1 cellular context compared by ENCODE assay signal in the genomic region with DNA sequence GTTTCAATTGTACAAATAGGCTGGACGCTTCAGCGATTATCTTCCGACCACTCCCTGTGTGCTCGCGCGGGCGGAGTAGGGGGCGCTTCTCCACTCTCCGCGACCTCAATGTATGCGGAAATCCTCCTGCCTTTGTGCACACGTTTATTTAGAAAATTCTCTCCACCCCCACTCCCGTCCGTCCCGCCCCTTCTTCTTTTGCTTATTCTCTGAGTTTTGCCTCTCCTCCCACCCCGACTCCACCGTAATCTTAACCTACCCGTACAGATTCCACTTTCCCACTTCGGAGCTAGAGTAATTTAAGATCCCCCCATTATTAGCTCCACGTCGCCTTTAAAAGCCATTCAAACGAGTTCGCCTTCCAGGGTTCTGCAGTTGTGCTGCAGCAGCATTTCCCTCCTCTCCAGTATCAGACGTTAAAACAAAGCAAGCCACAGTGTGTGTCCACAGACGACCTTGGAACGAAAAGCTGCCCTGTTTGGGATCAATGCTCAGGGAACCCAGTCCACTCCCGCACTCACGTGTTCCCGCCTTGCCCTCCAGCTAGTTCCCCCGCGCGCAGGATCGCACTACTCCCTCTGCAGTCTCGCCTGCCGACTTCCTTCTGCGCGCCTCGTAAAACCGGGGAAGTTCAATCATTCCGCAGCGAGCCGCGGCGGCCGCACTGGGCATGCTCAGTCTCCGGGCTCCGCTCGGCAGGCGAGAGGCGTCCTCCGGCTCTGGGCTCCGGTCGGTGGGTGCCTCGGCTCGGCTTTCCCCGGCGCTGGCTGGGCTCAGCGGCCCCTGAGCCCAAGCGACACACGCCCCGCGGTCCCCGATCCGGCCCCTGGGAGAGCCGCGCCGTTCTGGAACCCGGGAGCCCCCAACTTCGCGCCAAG.
TF ChIP-seq lines count a peak whose summit lies in the region.

A gene with protein sequence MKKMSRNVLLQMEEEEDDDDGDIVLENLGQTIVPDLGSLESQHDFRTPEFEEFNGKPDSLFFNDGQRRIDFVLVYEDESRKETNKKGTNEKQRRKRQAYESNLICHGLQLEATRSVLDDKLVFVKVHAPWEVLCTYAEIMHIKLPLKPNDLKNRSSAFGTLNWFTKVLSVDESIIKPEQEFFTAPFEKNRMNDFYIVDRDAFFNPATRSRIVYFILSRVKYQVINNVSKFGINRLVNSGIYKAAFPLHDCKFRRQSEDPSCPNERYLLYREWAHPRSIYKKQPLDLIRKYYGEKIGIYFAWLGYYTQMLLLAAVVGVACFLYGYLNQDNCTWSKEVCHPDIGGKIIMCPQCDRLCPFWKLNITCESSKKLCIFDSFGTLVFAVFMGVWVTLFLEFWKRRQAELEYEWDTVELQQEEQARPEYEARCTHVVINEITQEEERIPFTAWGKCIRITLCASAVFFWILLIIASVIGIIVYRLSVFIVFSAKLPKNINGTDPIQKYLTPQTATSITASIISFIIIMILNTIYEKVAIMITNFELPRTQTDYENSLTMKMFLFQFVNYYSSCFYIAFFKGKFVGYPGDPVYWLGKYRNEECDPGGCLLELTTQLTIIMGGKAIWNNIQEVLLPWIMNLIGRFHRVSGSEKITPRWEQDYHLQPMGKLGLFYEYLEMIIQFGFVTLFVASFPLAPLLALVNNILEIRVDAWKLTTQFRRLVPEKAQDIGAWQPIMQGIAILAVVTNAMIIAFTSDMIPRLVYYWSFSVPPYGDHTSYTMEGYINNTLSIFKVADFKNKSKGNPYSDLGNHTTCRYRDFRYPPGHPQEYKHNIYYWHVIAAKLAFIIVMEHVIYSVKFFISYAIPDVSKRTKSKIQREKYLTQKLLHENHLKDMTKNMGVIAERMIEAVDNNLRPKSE (plus strand): TSS at position 677 of the 878 bp plus-strand sequence. CDS start 227 bp downstream, outside the sequence.

TF ChIP-seq in K562, 482 proteins besides CTCF, POLR2A, EP300 and RAD21 (continued from another document and continues in another):
- TF ChIP-seq, protein P1, sequence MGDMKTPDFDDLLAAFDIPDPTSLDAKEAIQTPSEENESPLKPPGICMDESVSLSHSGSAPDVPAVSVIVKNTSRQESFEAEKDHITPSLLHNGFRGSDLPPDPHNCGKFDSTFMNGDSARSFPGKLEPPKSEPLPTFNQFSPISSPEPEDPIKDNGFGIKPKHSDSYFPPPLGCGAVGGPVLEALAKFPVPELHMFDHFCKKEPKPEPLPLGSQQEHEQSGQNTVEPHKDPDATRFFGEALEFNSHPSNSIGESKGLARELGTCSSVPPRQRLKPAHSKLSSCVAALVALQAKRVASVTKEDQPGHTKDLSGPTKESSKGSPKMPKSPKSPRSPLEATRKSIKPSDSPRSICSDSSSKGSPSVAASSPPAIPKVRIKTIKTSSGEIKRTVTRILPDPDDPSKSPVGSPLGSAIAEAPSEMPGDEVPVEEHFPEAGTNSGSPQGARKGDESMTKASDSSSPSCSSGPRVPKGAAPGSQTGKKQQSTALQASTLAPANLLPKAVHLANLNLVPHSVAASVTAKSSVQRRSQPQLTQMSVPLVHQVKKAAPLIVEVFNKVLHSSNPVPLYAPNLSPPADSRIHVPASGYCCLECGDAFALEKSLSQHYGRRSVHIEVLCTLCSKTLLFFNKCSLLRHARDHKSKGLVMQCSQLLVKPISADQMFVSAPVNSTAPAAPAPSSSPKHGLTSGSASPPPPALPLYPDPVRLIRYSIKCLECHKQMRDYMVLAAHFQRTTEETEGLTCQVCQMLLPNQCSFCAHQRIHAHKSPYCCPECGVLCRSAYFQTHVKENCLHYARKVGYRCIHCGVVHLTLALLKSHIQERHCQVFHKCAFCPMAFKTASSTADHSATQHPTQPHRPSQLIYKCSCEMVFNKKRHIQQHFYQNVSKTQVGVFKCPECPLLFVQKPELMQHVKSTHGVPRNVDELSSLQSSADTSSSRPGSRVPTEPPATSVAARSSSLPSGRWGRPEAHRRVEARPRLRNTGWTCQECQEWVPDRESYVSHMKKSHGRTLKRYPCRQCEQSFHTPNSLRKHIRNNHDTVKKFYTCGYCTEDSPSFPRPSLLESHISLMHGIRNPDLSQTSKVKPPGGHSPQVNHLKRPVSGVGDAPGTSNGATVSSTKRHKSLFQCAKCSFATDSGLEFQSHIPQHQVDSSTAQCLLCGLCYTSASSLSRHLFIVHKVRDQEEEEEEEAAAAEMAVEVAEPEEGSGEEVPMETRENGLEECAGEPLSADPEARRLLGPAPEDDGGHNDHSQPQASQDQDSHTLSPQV (IDR thresholded peaks at IDR 0.05) = 0 out of 2 replicates have a peak, but pooled peaks have one; percentile 14
- TF ChIP-seq, protein P2, sequence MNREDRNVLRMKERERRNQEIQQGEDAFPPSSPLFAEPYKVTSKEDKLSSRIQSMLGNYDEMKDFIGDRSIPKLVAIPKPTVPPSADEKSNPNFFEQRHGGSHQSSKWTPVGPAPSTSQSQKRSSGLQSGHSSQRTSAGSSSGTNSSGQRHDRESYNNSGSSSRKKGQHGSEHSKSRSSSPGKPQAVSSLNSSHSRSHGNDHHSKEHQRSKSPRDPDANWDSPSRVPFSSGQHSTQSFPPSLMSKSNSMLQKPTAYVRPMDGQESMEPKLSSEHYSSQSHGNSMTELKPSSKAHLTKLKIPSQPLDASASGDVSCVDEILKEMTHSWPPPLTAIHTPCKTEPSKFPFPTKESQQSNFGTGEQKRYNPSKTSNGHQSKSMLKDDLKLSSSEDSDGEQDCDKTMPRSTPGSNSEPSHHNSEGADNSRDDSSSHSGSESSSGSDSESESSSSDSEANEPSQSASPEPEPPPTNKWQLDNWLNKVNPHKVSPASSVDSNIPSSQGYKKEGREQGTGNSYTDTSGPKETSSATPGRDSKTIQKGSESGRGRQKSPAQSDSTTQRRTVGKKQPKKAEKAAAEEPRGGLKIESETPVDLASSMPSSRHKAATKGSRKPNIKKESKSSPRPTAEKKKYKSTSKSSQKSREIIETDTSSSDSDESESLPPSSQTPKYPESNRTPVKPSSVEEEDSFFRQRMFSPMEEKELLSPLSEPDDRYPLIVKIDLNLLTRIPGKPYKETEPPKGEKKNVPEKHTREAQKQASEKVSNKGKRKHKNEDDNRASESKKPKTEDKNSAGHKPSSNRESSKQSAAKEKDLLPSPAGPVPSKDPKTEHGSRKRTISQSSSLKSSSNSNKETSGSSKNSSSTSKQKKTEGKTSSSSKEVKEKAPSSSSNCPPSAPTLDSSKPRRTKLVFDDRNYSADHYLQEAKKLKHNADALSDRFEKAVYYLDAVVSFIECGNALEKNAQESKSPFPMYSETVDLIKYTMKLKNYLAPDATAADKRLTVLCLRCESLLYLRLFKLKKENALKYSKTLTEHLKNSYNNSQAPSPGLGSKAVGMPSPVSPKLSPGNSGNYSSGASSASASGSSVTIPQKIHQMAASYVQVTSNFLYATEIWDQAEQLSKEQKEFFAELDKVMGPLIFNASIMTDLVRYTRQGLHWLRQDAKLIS (CRISPR knock-in tag; IDR thresholded peaks at IDR 0.05) = peak; percentile 84; the same call in 1 of the 2 replicates
- no peak for TF ChIP-seq FOS (IDR thresholded peaks at IDR 0.05; ENCODE audit: extremely low read depth, insufficient read length)
- TF ChIP-seq KDM1A (IDR thresholded peaks at IDR 0.05) = peak in 1 of 2 experiments; percentile 49; a peak in 1 of 4 replicates
- no peak for TF ChIP-seq ZNF282 (CRISPR knock-in tag; IDR thresholded peaks at IDR 0.05)
- peak; percentile 48 for TF ChIP-seq ARID1B (IDR thresholded peaks at IDR 0.05)
- TF ChIP-seq, protein P3, sequence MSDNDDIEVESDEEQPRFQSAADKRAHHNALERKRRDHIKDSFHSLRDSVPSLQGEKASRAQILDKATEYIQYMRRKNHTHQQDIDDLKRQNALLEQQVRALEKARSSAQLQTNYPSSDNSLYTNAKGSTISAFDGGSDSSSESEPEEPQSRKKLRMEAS (CRISPR knock-in tag; IDR thresholded peaks at IDR 0.05) = peak; percentile 62
- no peak for TF ChIP-seq NR2C1 (IDR thresholded peaks at IDR 0.05)
- no peak for TF ChIP-seq NR2C1 (tag; IDR thresholded peaks at IDR 0.05)
- no peak for TF ChIP-seq ZNF717 (CRISPR knock-in tag; IDR thresholded peaks at IDR 0.05)
- TF ChIP-seq, protein P4, sequence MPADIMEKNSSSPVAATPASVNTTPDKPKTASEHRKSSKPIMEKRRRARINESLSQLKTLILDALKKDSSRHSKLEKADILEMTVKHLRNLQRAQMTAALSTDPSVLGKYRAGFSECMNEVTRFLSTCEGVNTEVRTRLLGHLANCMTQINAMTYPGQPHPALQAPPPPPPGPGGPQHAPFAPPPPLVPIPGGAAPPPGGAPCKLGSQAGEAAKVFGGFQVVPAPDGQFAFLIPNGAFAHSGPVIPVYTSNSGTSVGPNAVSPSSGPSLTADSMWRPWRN (IDR thresholded peaks at IDR 0.05; ENCODE audit: low read depth) = no peak
- TF ChIP-seq KLF13 (tag; IDR thresholded peaks at IDR 0.05; ENCODE audit: borderline replicate concordance, low read depth) = 0 out of 2 replicates have a peak, but pooled peaks have one; percentile 16
- TF ChIP-seq NELFE (IDR thresholded peaks at IDR 0.05; ENCODE audit: insufficient read depth, insufficient read length) = no peak
- TF ChIP-seq GABPB2 (CRISPR knock-in tag; conservative IDR thresholded peaks at IDR 0.05) = no peak
- peak; percentile 36; the same call in 1 of the 2 replicates for TF ChIP-seq ETV1 (tag; conservative IDR thresholded peaks at IDR 0.05; ENCODE audit: low read depth)
- peak; percentile 62 for TF ChIP-seq TAF9B (IDR thresholded peaks at IDR 0.05; ENCODE audit: partially characterized antibody)
- TF ChIP-seq, protein P5, sequence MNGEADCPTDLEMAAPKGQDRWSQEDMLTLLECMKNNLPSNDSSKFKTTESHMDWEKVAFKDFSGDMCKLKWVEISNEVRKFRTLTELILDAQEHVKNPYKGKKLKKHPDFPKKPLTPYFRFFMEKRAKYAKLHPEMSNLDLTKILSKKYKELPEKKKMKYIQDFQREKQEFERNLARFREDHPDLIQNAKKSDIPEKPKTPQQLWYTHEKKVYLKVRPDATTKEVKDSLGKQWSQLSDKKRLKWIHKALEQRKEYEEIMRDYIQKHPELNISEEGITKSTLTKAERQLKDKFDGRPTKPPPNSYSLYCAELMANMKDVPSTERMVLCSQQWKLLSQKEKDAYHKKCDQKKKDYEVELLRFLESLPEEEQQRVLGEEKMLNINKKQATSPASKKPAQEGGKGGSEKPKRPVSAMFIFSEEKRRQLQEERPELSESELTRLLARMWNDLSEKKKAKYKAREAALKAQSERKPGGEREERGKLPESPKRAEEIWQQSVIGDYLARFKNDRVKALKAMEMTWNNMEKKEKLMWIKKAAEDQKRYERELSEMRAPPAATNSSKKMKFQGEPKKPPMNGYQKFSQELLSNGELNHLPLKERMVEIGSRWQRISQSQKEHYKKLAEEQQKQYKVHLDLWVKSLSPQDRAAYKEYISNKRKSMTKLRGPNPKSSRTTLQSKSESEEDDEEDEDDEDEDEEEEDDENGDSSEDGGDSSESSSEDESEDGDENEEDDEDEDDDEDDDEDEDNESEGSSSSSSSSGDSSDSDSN (IDR thresholded peaks at IDR 0.05; ENCODE audit: borderline replicate concordance in 1 of 2, low read depth in 2 of 2, low read length in 2 of 2) = peak; percentile 16 to 85; a peak in 2 of 4 replicates
- no peak for TF ChIP-seq CHD1 (IDR thresholded peaks at IDR 0.05; ENCODE audit: low read length)
- TF ChIP-seq NFRKB (IDR thresholded peaks at IDR 0.05; ENCODE audit: low read depth) = peak; percentile 56
- TF ChIP-seq, protein P6, sequence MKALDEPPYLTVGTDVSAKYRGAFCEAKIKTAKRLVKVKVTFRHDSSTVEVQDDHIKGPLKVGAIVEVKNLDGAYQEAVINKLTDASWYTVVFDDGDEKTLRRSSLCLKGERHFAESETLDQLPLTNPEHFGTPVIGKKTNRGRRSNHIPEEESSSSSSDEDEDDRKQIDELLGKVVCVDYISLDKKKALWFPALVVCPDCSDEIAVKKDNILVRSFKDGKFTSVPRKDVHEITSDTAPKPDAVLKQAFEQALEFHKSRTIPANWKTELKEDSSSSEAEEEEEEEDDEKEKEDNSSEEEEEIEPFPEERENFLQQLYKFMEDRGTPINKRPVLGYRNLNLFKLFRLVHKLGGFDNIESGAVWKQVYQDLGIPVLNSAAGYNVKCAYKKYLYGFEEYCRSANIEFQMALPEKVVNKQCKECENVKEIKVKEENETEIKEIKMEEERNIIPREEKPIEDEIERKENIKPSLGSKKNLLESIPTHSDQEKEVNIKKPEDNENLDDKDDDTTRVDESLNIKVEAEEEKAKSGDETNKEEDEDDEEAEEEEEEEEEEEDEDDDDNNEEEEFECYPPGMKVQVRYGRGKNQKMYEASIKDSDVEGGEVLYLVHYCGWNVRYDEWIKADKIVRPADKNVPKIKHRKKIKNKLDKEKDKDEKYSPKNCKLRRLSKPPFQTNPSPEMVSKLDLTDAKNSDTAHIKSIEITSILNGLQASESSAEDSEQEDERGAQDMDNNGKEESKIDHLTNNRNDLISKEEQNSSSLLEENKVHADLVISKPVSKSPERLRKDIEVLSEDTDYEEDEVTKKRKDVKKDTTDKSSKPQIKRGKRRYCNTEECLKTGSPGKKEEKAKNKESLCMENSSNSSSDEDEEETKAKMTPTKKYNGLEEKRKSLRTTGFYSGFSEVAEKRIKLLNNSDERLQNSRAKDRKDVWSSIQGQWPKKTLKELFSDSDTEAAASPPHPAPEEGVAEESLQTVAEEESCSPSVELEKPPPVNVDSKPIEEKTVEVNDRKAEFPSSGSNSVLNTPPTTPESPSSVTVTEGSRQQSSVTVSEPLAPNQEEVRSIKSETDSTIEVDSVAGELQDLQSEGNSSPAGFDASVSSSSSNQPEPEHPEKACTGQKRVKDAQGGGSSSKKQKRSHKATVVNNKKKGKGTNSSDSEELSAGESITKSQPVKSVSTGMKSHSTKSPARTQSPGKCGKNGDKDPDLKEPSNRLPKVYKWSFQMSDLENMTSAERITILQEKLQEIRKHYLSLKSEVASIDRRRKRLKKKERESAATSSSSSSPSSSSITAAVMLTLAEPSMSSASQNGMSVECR (CRISPR knock-in tag; IDR thresholded peaks at IDR 0.05) = peak; percentile 47
- TF ChIP-seq SP2 (IDR thresholded peaks at IDR 0.05; ENCODE audit: extremely low read depth, low read depth, low read length, poor library complexity, severe bottlenecking) = no peak
- no peak for TF ChIP-seq ZNF41 (CRISPR knock-in tag; conservative IDR thresholded peaks at IDR 0.05)
- TF ChIP-seq, protein P7, sequence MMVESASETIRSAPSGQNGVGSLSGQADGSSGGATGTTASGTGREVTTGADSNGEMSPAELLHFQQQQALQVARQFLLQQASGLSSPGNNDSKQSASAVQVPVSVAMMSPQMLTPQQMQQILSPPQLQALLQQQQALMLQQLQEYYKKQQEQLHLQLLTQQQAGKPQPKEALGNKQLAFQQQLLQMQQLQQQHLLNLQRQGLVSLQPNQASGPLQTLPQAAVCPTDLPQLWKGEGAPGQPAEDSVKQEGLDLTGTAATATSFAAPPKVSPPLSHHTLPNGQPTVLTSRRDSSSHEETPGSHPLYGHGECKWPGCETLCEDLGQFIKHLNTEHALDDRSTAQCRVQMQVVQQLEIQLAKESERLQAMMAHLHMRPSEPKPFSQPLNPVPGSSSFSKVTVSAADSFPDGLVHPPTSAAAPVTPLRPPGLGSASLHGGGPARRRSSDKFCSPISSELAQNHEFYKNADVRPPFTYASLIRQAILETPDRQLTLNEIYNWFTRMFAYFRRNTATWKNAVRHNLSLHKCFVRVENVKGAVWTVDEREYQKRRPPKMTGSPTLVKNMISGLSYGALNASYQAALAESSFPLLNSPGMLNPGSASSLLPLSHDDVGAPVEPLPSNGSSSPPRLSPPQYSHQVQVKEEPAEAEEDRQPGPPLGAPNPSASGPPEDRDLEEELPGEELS (CRISPR knock-in tag; IDR thresholded peaks at IDR 0.05; ENCODE audit: borderline replicate concordance) = no peak
- peak; percentile 86 for TF ChIP-seq BRD9 (IDR thresholded peaks at IDR 0.05; ENCODE audit: low read depth, partially characterized antibody)
- TF ChIP-seq, protein P8, sequence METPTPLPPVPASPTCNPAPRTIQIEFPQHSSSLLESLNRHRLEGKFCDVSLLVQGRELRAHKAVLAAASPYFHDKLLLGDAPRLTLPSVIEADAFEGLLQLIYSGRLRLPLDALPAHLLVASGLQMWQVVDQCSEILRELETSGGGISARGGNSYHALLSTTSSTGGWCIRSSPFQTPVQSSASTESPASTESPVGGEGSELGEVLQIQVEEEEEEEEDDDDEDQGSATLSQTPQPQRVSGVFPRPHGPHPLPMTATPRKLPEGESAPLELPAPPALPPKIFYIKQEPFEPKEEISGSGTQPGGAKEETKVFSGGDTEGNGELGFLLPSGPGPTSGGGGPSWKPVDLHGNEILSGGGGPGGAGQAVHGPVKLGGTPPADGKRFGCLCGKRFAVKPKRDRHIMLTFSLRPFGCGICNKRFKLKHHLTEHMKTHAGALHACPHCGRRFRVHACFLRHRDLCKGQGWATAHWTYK (CRISPR knock-in tag; IDR thresholded peaks at IDR 0.05) = no peak
- TF ChIP-seq MIER1 (IDR thresholded peaks at IDR 0.05; ENCODE audit: low read depth) = no peak
